Comparison of ENCODE assay signal across 11 cellular contexts in the genomic region with DNA sequence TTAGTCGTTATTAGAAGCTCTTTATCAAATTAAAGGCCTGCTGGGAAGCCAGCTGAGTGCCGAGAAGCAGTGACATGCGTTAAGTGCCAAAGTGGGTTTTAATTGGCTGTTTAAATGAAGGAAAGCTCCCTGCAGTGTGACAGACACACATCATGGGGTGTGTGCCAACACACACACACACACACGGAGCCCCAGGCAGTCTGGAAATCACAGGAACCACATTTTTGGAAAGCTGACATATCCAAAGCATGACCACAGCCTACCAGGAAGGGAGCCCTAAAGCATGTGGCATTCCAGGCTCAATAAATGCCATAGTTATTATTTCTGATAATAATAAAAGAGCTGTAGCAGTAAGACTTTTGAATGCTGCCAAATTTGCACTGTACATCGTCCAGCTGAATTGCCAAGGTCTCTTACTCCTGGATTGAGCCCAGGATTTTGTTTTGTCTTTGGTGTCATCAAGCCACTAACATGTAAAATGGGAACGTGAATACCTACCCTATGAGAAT.
DNase-seq lines count a peak whose midpoint lies in the region; ATAC-seq and TF ChIP-seq lines count a peak whose summit lies in the region.
"Had no signal": no experiment of that assay in that cellular context is flagged by ENCODE, and none has a peak within 500 bp of the region (broad histone marks: within the 10 kb centered on the region; RNA-seq: fewer than 3 reads in every experiment).

No MANE protein-coding gene starts in this region.

- no peaks in the 10 kb centered on the region for H3K4me1 ChIP-seq in HEK293 (ENCODE audit: control insufficient read depth, insufficient read depth, low read length)
- H3K4me1 ChIP-seq in SJSA1 (replicated peaks): peaks cover 44% of the 10 kb centered on the region

- H3K27me3 ChIP-seq in SJSA1 (replicated peaks): no peaks in the 10 kb centered on the region
- H3K27me3 ChIP-seq: neutrophil had no signal

- POLR2A ChIA-PET in HEK293 (lab: Yijun Ruan, JAX): no interaction called here

- H3K4me3 ChIP-seq in HEK293 (ENCODE audit: low read depth, low read length) (no peak overlapping the region), SJSA1 (no peak overlapping the region), foreskin fibroblast (ENCODE audit: low read depth in 1 of 2, low read length in 2 of 2) (no peak overlapping the region), skin epidermis (no peak overlapping the region)

- H3K27ac ChIP-seq in HEK293 (ENCODE audit: extremely low read depth, low read depth, low read length) (no peak overlapping the region), SJSA1 (peak overlapping the region; percentile 87), skin epidermis (peak overlapping the region in 19 of 21 experiments; percentile 24 to 74 (median 48))
- H3K27ac ChIP-seq: neutrophil had no signal

- CTCF ChIA-PET in HEK293 (lab: Yijun Ruan, JAX): no interaction called here

- H3K9me3 ChIP-seq in HEK293 (ENCODE audit: control insufficient read depth, insufficient read depth, low read depth, low read length) (no peaks in the 10 kb centered on the region), SJSA1 (replicated peaks) (peaks cover 9% of the 10 kb centered on the region)
- H3K9me3 ChIP-seq: neutrophil had no signal

- TF ChIP-seq CTCF in HEK293 (tag by site-specific recombination; IDR thresholded peaks at IDR 0.05) (no peak), foreskin fibroblast (IDR thresholded peaks at IDR 0.05; ENCODE audit: low read depth, low read length) (no peak)

- ATAC-seq in GM18867 (IDR thresholded peaks at IDR 0.05; ENCODE audit: unreplicated experiment): no peak
- no peak for ATAC-seq in GM19324 (IDR thresholded peaks at IDR 0.05; ENCODE audit: low FRiP score, unreplicated experiment)

- H3K36me3 ChIP-seq in HEK293 (ENCODE audit: control insufficient read depth in 2 of 2, insufficient read depth in 1 of 2, low read length in 2 of 2) (no peaks in the 10 kb centered on the region), SJSA1 (no peaks in the 10 kb centered on the region)
- H3K36me3 ChIP-seq: neutrophil had no signal

- DNase-seq in SJSA1 (ENCODE audit: low read depth in 1 of 2, low spot score in 2 of 2) (peak; percentile 54 to 65), foreskin fibroblast (peak; percentile 87 to 92), epidermal melanocyte (ENCODE audit: insufficient read length, low spot score) (no peak)
- DNase-seq in stimulated activated CD4-positive, alpha-beta T cell treated with anti-CD3 and anti-CD28 coated beads, Interleukin-1b, Interleukin-23, amount 100 ng/mL, for 48 hours: no peak
- DNase-seq: activated CD8-positive, alpha-beta memory T cell treated with anti-CD3 and anti-CD28 coated beads, Interleukin-2, amount 50 U/mL, for 4 hours; SHP77 had no signal

TF ChIP-seq in HEK293, 187 proteins besides CTCF, POLR2A, EP300 and RAD21:
- TF ChIP-seq ZIC2 (tag by site-specific recombination; IDR thresholded peaks at IDR 0.05): peak; percentile 92
- TF ChIP-seq OSR2 (tag by site-specific recombination; IDR thresholded peaks at IDR 0.05): peak; percentile 67
- 0 out of 2 replicates have a peak, but pooled peaks have one; percentile 37 for TF ChIP-seq ZNF843 (tag by site-specific recombination; IDR thresholded peaks at IDR 0.05)
- peak; percentile 2; the same call in 1 of the 2 replicates for TF ChIP-seq KLF1 (tag by site-specific recombination; IDR thresholded peaks at IDR 0.05)
- TF ChIP-seq FEZF1 (tag by site-specific recombination; IDR thresholded peaks at IDR 0.05): peak; percentile 84
- TF ChIP-seq KLF10 (tag by site-specific recombination; IDR thresholded peaks at IDR 0.05): 0 out of 2 replicates have a peak, but pooled peaks have one; percentile 18
- no peak for TF ChIP-seq SP3 (tag by site-specific recombination; IDR thresholded peaks at IDR 0.05)
- no peak for TF ChIP-seq ZNF473 (tag by site-specific recombination; IDR thresholded peaks at IDR 0.05)
- TF ChIP-seq SP7 (tag by site-specific recombination; IDR thresholded peaks at IDR 0.05): peak; percentile 73
- no peak for TF ChIP-seq TRIM28 (IDR thresholded peaks at IDR 0.05; ENCODE audit: borderline replicate concordance, low read length)
- TF ChIP-seq, protein P1, sequence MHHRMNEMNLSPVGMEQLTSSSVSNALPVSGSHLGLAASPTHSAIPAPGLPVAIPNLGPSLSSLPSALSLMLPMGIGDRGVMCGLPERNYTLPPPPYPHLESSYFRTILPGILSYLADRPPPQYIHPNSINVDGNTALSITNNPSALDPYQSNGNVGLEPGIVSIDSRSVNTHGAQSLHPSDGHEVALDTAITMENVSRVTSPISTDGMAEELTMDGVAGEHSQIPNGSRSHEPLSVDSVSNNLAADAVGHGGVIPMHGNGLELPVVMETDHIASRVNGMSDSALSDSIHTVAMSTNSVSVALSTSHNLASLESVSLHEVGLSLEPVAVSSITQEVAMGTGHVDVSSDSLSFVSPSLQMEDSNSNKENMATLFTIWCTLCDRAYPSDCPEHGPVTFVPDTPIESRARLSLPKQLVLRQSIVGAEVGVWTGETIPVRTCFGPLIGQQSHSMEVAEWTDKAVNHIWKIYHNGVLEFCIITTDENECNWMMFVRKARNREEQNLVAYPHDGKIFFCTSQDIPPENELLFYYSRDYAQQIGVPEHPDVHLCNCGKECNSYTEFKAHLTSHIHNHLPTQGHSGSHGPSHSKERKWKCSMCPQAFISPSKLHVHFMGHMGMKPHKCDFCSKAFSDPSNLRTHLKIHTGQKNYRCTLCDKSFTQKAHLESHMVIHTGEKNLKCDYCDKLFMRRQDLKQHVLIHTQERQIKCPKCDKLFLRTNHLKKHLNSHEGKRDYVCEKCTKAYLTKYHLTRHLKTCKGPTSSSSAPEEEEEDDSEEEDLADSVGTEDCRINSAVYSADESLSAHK (tag by site-specific recombination; IDR thresholded peaks at IDR 0.05): 0 out of 2 replicates have a peak, but pooled peaks have one; percentile 12
- TF ChIP-seq ZBTB8A (tag by site-specific recombination; IDR thresholded peaks at IDR 0.05): peak; percentile 59
TF ChIP-seq in HEK293: peak in this region for 9.

Comparison
In these comparisons a context has a peak if more than half of its experiments do, and no peak if none do; other contexts are left out.
1. DNase-seq: peak in SJSA1 (2 of 2) and foreskin fibroblast (2 of 2); none in stimulated activated CD4-positive, alpha-beta T cell treated with anti-CD3 and anti-CD28 coated beads, Interleukin-1b, Interleukin-23, amount 100 ng/mL, for 48 hours (single experiment) and epidermal melanocyte (single experiment).